8 cellular contexts compared by ENCODE assay signal in the genomic region with DNA sequence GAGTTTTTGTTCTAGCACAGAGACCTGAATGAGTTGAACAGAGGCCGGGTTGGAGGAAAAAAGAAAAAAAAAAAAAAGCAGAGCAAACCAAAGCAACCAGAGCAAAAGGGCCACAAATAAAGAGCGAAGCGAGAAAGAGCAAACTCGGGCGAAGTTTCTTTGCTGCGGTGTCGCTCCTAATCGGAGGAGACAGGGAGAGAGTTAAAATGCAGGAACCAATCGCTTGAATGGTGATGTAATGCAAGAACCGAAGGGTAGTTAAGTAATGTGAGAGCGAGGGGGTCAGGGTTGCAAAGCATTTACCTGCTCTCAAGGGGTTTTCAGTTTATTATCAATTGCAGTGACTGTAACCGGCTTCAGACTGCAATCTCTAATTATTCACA.
DNase-seq lines count a peak whose midpoint lies in the region; ATAC-seq and TF ChIP-seq lines count a peak whose summit lies in the region.

No MANE protein-coding gene starts in this region.

- H3K36me3 Mint-ChIP-seq in activated naive CD8-positive, alpha-beta T cell treated with anti-CD3 and anti-CD28 coated beads for 36 hours, result no peaks in the 10 kb centered on the region

- peak overlapping the region; percentile 86 for H3K27ac ChIP-seq in osteoblast (ENCODE audit: low read depth, low read length)

- TF ChIP-seq CTCF in fibroblast of villous mesenchyme (IDR thresholded peaks at IDR 0.05; ENCODE audit: insufficient read depth, low read depth, low read length) (no peak), osteoblast (IDR thresholded peaks at IDR 0.05; ENCODE audit: extremely low read depth, low read depth, low read length) (no peak)

- no peak for ATAC-seq in HG02678 (IDR thresholded peaks at IDR 0.05; ENCODE audit: unreplicated experiment)

- DNase-seq in ELF-1 (ENCODE audit: low read depth, low spot score), result peak; percentile 75
- peak; percentile 28 for DNase-seq in SHP77 treated with DMSO at 0.1 percent for 48 hours (lab: John Stamatoyannopoulos, UW)
- DNase-seq in fibroblast of villous mesenchyme (ENCODE audit: low read depth), result peak; percentile 70
- peak; percentile 4 for DNase-seq in osteoblast (ENCODE audit: insufficient read length, low spot score, missing footprints)
- DNase-seq in NCI-H2196 (lab: John Stamatoyannopoulos, UW; ENCODE audit: unreplicated experiment), result no peak
- no peak for DNase-seq in activated CD4-positive, alpha-beta T cell treated with anti-CD3 and anti-CD28 coated beads, Interleukin-2, amount 50 U/mL, for 48 hours
- DNase-seq in activated naive CD8-positive, alpha-beta T cell treated with anti-CD3 and anti-CD28 coated beads for 36 hours, result no peak

- H2AFZ ChIP-seq in osteoblast (ENCODE audit: low read length), result no peak overlapping the region

- peaks cover 18% of the 10 kb centered on the region for H3K79me2 ChIP-seq in osteoblast (ENCODE audit: insufficient read depth, low read length)

- no peak overlapping the region for H3K27ac Mint-ChIP-seq in activated naive CD8-positive, alpha-beta T cell treated with anti-CD3 and anti-CD28 coated beads for 36 hours

- no peaks in the 10 kb centered on the region for H3K27me3 ChIP-seq in osteoblast (ENCODE audit: insufficient read depth, low read length)

- no peaks in the 10 kb centered on the region for H4K20me1 ChIP-seq in osteoblast (ENCODE audit: insufficient read depth, low read length)

- H3K9me3 ChIP-seq in osteoblast (ENCODE audit: low read depth, low read length), result no peaks in the 10 kb centered on the region

- peak overlapping the region; percentile 72 for H3K4me3 ChIP-seq in fibroblast of villous mesenchyme (ENCODE audit: low read depth, low read length)
- H3K4me3 ChIP-seq in osteoblast (ENCODE audit: insufficient read depth, low read length), result peak overlapping the region; percentile 71

- H3K4me1 Mint-ChIP-seq in activated naive CD8-positive, alpha-beta T cell treated with anti-CD3 and anti-CD28 coated beads for 36 hours, result peaks cover 7% of the 10 kb centered on the region

- H3K4me3 Mint-ChIP-seq in activated naive CD8-positive, alpha-beta T cell treated with anti-CD3 and anti-CD28 coated beads for 36 hours, result no peak overlapping the region

- H3K4me1 ChIP-seq in osteoblast (ENCODE audit: insufficient read depth, low read length), result peaks cover 26% of the 10 kb centered on the region

- H3K36me3 ChIP-seq in osteoblast (ENCODE audit: insufficient read depth, low read length), result no peaks in the 10 kb centered on the region

- H3K4me2 ChIP-seq in osteoblast (ENCODE audit: insufficient read depth, low read length), result peak overlapping the region; percentile 85

- H3K9me3 Mint-ChIP-seq in activated naive CD8-positive, alpha-beta T cell treated with anti-CD3 and anti-CD28 coated beads for 36 hours, result no peaks in the 10 kb centered on the region

- H3K27me3 Mint-ChIP-seq in activated naive CD8-positive, alpha-beta T cell treated with anti-CD3 and anti-CD28 coated beads for 36 hours, result peaks cover 12% of the 10 kb centered on the region

Comparison
In these comparisons a context has a peak if more than half of its experiments do, and no peak if none do; other contexts are left out.
1. DNase-seq: peak in ELF-1 (single experiment), SHP77 treated with DMSO at 0.1 percent for 48 hours (single experiment), fibroblast of villous mesenchyme (single experiment) and osteoblast (single experiment); none in NCI-H2196 (single experiment), activated CD4-positive, alpha-beta T cell treated with anti-CD3 and anti-CD28 coated beads, Interleukin-2, amount 50 U/mL, for 48 hours (0 of 2) and activated naive CD8-positive, alpha-beta T cell treated with anti-CD3 and anti-CD28 coated beads for 36 hours (single experiment).